Comparison of ENCODE assay signal across 8 cellular contexts in the genomic region with DNA sequence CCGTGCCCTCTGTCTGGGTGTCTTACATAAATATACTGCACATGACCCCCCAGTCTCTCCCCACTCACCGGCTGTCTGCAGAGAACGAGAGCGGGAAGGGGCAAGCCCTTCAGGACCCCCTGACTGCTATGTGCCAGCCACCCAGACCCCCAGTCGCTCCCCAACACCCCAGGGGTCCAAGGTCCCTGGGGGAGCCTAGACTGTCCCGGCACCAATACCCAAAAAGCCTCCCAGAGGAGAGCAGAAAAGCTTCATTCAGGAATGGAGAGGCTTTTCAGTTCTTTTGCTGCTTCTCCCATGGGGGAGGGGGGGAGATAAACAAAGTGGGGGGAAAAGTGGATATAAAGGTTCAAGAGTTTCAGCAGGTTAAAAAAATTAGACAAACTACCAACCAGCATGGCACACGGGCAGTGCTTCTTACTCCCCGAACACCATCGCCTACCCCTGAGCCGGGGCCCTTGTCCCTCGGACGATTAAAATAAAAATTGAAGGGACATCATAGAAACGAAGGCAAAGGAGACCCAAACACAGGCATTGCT. TPM values are rescaled to one million over a fixed set of nuclear protein-coding genes. Genes with fewer than 3 reads are reported as not detected.
DNase-seq lines count a peak whose midpoint lies in the region; TF ChIP-seq lines count a peak whose summit lies in the region.

No MANE protein-coding gene starts in this region.

- H4K20me1 ChIP-seq in SU-DHL-6 (ENCODE audit: low read depth, low read length) = no peaks in the 10 kb centered on the region

- H3K4me1 ChIP-seq in esophagus muscularis mucosa (peaks cover 58 to 69% (median 66%) of the 10 kb centered on the region in 4 donors), prostate gland (replicated peaks) (peaks cover 27% of the 10 kb centered on the region)

- intact Hi-C loops in esophagus muscularis mucosa (cut with DNase I) (loop anchor here (5.0 kb wide), 1 partner anchor 114 kb away; a partner anchor contains a TSS), prostate gland (cut with DNase I) (loop anchor here (5.0 kb wide), 2 partner anchors 44 to 114 kb away; a partner anchor contains a TSS)

- H3K27me3 ChIP-seq in SU-DHL-6 (ENCODE audit: low read length) (no peaks in the 10 kb centered on the region), esophagus muscularis mucosa (no peaks in the 10 kb centered on the region), prostate gland (replicated peaks; ENCODE audit: insufficient read depth) (no peaks in the 10 kb centered on the region)

- H3K27ac Mint-ChIP-seq in T-helper 1 cell treated with Interleukin-12 subunit alpha and Interleukin-12 subunit beta and Interleukin-4 antibody, amounts not matched to agents 30 μg/mL and 1 μg/mL, for 36 hours = peak overlapping the region; percentile 90

- peaks cover 12% of the 10 kb centered on the region for H3F3A ChIP-seq in SU-DHL-6 (ENCODE audit: insufficient read depth)

- peak overlapping the region; percentile 56 for H3K4me2 ChIP-seq in SU-DHL-6 (ENCODE audit: low read depth, low read length, poor library complexity, severe bottlenecking)

- no peaks in the 10 kb centered on the region for H3K9me3 Mint-ChIP-seq in T-helper 1 cell treated with Interleukin-12 subunit alpha and Interleukin-12 subunit beta and Interleukin-4 antibody, amounts not matched to agents 30 μg/mL and 1 μg/mL, for 36 hours

- no peaks in the 10 kb centered on the region for H3K9me3 ChIP-seq in SU-DHL-6 (ENCODE audit: insufficient read depth, low read length)
- no peaks in the 10 kb centered on the region for H3K9me3 ChIP-seq in esophagus muscularis mucosa
- H3K9me3 ChIP-seq in prostate gland = no peaks in the 10 kb centered on the region

- WGBS in esophagus muscularis mucosa = 2% methylated on average over 13 of the region's 13 CpGs
- WGBS in prostate gland = under 1% methylated on average over 13 of the region's 13 CpGs

- H3K79me2 ChIP-seq in SU-DHL-6 (ENCODE audit: insufficient read depth, low read length) = no peaks in the 10 kb centered on the region

- peak overlapping the region; percentile 88 for H3K4me3 Mint-ChIP-seq in T-helper 1 cell treated with Interleukin-12 subunit alpha and Interleukin-12 subunit beta and Interleukin-4 antibody, amounts not matched to agents 30 μg/mL and 1 μg/mL, for 36 hours

- DNase-seq in T-helper 1 cell (no peak), esophagus muscularis mucosa (ENCODE audit: extremely low spot score) (no peak), prostate gland (ENCODE audit: low spot score) (no peak), NCI-H345 treated with DMSO at 0.1 percent for 48 hours (lab: John Stamatoyannopoulos, UW; ENCODE audit: unreplicated experiment) (no peak), NCI-H2196 treated with DMSO at 0.1 percent for 48 hours (lab: John Stamatoyannopoulos, UW; ENCODE audit: unreplicated experiment) (no peak), NCI-H146 (lab: John Stamatoyannopoulos, UW) (no peak)

- H3K9me2 ChIP-seq in SU-DHL-6 (replicated peaks; ENCODE audit: insufficient read depth, low read length) = no peaks in the 10 kb centered on the region

- H3K36me3 ChIP-seq in SU-DHL-6 (ENCODE audit: low read length) (no peaks in the 10 kb centered on the region), esophagus muscularis mucosa (peaks cover 0 to 19% (median 12%) of the 10 kb centered on the region in 4 donors), prostate gland (no peaks in the 10 kb centered on the region)

- TF ChIP-seq POLR2A in esophagus muscularis mucosa (IDR thresholded peaks at IDR 0.05; ENCODE audit: low read depth) = no peak
- TF ChIP-seq POLR2A in prostate gland (IDR thresholded peaks at IDR 0.05) = no peak

- peaks cover 4% of the 10 kb centered on the region for H3K36me3 Mint-ChIP-seq in T-helper 1 cell treated with Interleukin-12 subunit alpha and Interleukin-12 subunit beta and Interleukin-4 antibody, amounts not matched to agents 30 μg/mL and 1 μg/mL, for 36 hours (ENCODE audit: low read depth)

- no peak for TF ChIP-seq EP300 in esophagus muscularis mucosa (IDR thresholded peaks at IDR 0.05)

- peak overlapping the region; percentile 61 for H3K9ac ChIP-seq in SU-DHL-6 (ENCODE audit: low read length)

- no peak overlapping the region for H2AFZ ChIP-seq in SU-DHL-6 (ENCODE audit: low read depth, low read length, severe bottlenecking)

- H3K27me3 Mint-ChIP-seq in T-helper 1 cell treated with Interleukin-12 subunit alpha and Interleukin-12 subunit beta and Interleukin-4 antibody, amounts not matched to agents 30 μg/mL and 1 μg/mL, for 36 hours (ENCODE audit: low read depth) = no peaks in the 10 kb centered on the region

- H3K4me3 ChIP-seq in SU-DHL-6 (ENCODE audit: insufficient read depth, low read length, poor library complexity, severe bottlenecking) = peak overlapping the region; percentile 55
- H3K4me3 ChIP-seq in esophagus muscularis mucosa = peak overlapping the region; percentile 86 to 97 (median 94)
- H3K4me3 ChIP-seq in prostate gland = peak overlapping the region; percentile 79 to 80

- H3K4me1 Mint-ChIP-seq in T-helper 1 cell treated with Interleukin-12 subunit alpha and Interleukin-12 subunit beta and Interleukin-4 antibody, amounts not matched to agents 30 μg/mL and 1 μg/mL, for 36 hours (ENCODE audit: low read depth) = peaks cover 51% of the 10 kb centered on the region

- H3K27ac ChIP-seq in SU-DHL-6 (ENCODE audit: low read depth, low read length) (peak overlapping the region; percentile 65), esophagus muscularis mucosa (replicated peaks in 1 of 4) (peak overlapping the region; percentile 98 to 100 (median 99)), prostate gland (peak overlapping the region; percentile 95 to 98)

- TF ChIP-seq CTCF in SU-DHL-6 (IDR thresholded peaks at IDR 0.05; ENCODE audit: insufficient read depth, low read length, poor library complexity, severe bottlenecking) (no peak), esophagus muscularis mucosa (IDR thresholded peaks at IDR 0.05) (no peak), prostate gland (IDR thresholded peaks at IDR 0.05) (no peak)

RNA-seq across cellular contexts. Expression of a gene that starts 1.4 kb away (rescaled TPM):
- total RNA-seq in esophagus muscularis mucosa = 100 to 1,000 TPM in 1 of 4 donors, 10 to 100 TPM in 3; 67.9 to 102 (median 91.7) TPM
- 100 to 1,000 TPM in 1 of 2 donors, 10 to 100 TPM in 1; 82.8 to 190 TPM for total RNA-seq in prostate gland

RNA-seq across cellular contexts. Expression of a gene that starts 43.1 kb away (rescaled TPM):
- 100 to 1,000 TPM in 1 of 4 donors, 10 to 100 TPM in 3; 39.4 to 108 (median 75.3) TPM for total RNA-seq in esophagus muscularis mucosa
- 100 to 1,000 TPM in 1 of 2 donors, 10 to 100 TPM in 1; 76.0 to 137 TPM for total RNA-seq in prostate gland
